In genomic region chr10:72875250-72876055, GRCh38 we compare ENCODE assay signal across 8 cellular contexts. TPM values are rescaled to one million over a fixed set of nuclear protein-coding genes. Genes with fewer than 3 reads are reported as not detected.
DNase-seq lines count a peak whose midpoint lies in the region; FAIRE-seq and TF ChIP-seq lines count a peak whose summit lies in the region.

No MANE protein-coding gene starts in this region.

- no peak overlapping the region for H3K27ac Mint-ChIP-seq in mesothelial cell of epicardium

- FAIRE-seq in TTC549 (lab: Jason Lieb, UNC) (peak; percentile 82), kidney (lab: Jason Lieb, UNC) (peak; percentile 96)

- no peak overlapping the region for H3K4me3 Mint-ChIP-seq in mesothelial cell of epicardium

- H3K4me3 ChIP-seq in kidney (ENCODE audit: low read length in 2 of 2): no peak overlapping the region

- no peaks in the 10 kb centered on the region for H3K4me1 Mint-ChIP-seq in mesothelial cell of epicardium

- TF ChIP-seq CTCF in kidney (IDR thresholded peaks at IDR 0.05; ENCODE audit: borderline replicate concordance, extremely low read depth, insufficient read depth): peak; percentile 47
- TF ChIP-seq CTCF in mesothelial cell of epicardium (IDR thresholded peaks at IDR 0.05; ENCODE audit: unreplicated experiment): no peak

- intact Hi-C loops in kidney (cut with DNase I): no loop called here

- H3K9ac ChIP-seq in kidney (ENCODE audit: low read length in 2 of 2): no peak overlapping the region

- H3K36me3 ChIP-seq in kidney (ENCODE audit: control insufficient read depth in 1 of 2, insufficient read depth in 2 of 2, low read length in 2 of 2): peaks cover 2 to 3% of the 10 kb centered on the region in 2 donors

- H3K36me3 Mint-ChIP-seq in mesothelial cell of epicardium: peaks cover 54% of the 10 kb centered on the region

- no peak overlapping the region for H3K27ac ChIP-seq in kidney (ENCODE audit: low read depth in 2 of 2, low read length in 2 of 2)

- no peaks in the 10 kb centered on the region for H3K9me3 ChIP-seq in kidney (ENCODE audit: control insufficient read depth in 1 of 2, low read length in 2 of 2)

- peaks cover 19% of the 10 kb centered on the region for H3K9me3 Mint-ChIP-seq in mesothelial cell of epicardium

- H3K4me1 ChIP-seq in kidney (ENCODE audit: control insufficient read depth in 1 of 2, insufficient read depth in 1 of 2, low read depth in 1 of 2, low read length in 2 of 2): no peaks in the 10 kb centered on the region

- peak; percentile 50 for DNase-seq in DMS 273 (lab: John Stamatoyannopoulos, UW; ENCODE audit: unreplicated experiment)
- DNase-seq in DMS 273 treated with DMSO at 0.1 percent for 48 hours (lab: John Stamatoyannopoulos, UW): no peak
- DNase-seq in HPDE6-E6E7 (ENCODE audit: extremely low spot score): peak; percentile 12
- DNase-seq in kidney: no peak
- DNase-seq in activated T-cell treated with anti-CD3 and anti-CD28 coated beads for 4 hours: no peak
- no peak for DNase-seq in mesothelial cell of epicardium (ENCODE audit: low spot score in 2 of 2, unreplicated experiment in 2 of 2)
- DNase-seq in stimulated activated CD4-positive, alpha-beta T cell treated with anti-CD3 and anti-CD28 coated beads, Interleukin-2, amount 100 ng/mL, for 48 hours: no peak

- no peaks in the 10 kb centered on the region for H3K27me3 Mint-ChIP-seq in mesothelial cell of epicardium (ENCODE audit: low read depth)

RNA-seq across cellular contexts. Expression of gene OIT3, which starts 18.1 kb away (rescaled TPM):
- total RNA-seq in kidney (not detected), mesothelial cell of epicardium (0.34 to 0.72 TPM (median 0.38 TPM) in 3 replicates)
- polyA plus RNA-seq in kidney (ENCODE audit: insufficient read depth, low read depth, low replicate concordance): not detected

Comparison
In these comparisons a context has a peak if more than half of its experiments do, and no peak if none do; other contexts are left out.
1. DNase-seq: peak in DMS 273 (single experiment) and HPDE6-E6E7 (single experiment); none in DMS 273 treated with DMSO at 0.1 percent for 48 hours (single experiment), kidney (single experiment), activated T-cell treated with anti-CD3 and anti-CD28 coated beads for 4 hours (single experiment), mesothelial cell of epicardium (0 of 2) and stimulated activated CD4-positive, alpha-beta T cell treated with anti-CD3 and anti-CD28 coated beads, Interleukin-2, amount 100 ng/mL, for 48 hours (0 of 2).